In the genomic region with DNA sequence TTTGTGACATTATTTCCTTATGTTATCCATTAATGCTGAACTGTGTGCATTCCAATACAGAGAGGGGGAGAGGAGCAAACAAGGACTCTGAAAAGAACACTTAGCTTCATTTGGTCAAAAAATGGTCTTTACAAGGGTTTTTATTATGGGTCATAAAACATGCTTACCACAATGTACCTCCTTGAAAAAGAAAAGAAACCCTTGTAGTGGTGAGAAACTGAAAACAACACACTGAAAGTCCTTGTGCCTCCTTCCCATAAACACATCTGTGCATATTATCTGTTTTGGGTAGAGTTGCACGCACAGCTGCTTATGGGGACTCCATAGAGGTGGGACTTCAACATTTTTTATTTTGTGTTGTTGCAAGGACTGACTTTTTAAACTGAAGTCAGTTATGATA, we compare ENCODE assay signal across 1 cellular context.
TF ChIP-seq lines count a peak whose summit lies in the region.

No MANE protein-coding gene starts in this region.

TF ChIP-seq in GM23338, 12 proteins besides CTCF, POLR2A, EP300 and RAD21 (continued from another document):
- TF ChIP-seq, protein P1, sequence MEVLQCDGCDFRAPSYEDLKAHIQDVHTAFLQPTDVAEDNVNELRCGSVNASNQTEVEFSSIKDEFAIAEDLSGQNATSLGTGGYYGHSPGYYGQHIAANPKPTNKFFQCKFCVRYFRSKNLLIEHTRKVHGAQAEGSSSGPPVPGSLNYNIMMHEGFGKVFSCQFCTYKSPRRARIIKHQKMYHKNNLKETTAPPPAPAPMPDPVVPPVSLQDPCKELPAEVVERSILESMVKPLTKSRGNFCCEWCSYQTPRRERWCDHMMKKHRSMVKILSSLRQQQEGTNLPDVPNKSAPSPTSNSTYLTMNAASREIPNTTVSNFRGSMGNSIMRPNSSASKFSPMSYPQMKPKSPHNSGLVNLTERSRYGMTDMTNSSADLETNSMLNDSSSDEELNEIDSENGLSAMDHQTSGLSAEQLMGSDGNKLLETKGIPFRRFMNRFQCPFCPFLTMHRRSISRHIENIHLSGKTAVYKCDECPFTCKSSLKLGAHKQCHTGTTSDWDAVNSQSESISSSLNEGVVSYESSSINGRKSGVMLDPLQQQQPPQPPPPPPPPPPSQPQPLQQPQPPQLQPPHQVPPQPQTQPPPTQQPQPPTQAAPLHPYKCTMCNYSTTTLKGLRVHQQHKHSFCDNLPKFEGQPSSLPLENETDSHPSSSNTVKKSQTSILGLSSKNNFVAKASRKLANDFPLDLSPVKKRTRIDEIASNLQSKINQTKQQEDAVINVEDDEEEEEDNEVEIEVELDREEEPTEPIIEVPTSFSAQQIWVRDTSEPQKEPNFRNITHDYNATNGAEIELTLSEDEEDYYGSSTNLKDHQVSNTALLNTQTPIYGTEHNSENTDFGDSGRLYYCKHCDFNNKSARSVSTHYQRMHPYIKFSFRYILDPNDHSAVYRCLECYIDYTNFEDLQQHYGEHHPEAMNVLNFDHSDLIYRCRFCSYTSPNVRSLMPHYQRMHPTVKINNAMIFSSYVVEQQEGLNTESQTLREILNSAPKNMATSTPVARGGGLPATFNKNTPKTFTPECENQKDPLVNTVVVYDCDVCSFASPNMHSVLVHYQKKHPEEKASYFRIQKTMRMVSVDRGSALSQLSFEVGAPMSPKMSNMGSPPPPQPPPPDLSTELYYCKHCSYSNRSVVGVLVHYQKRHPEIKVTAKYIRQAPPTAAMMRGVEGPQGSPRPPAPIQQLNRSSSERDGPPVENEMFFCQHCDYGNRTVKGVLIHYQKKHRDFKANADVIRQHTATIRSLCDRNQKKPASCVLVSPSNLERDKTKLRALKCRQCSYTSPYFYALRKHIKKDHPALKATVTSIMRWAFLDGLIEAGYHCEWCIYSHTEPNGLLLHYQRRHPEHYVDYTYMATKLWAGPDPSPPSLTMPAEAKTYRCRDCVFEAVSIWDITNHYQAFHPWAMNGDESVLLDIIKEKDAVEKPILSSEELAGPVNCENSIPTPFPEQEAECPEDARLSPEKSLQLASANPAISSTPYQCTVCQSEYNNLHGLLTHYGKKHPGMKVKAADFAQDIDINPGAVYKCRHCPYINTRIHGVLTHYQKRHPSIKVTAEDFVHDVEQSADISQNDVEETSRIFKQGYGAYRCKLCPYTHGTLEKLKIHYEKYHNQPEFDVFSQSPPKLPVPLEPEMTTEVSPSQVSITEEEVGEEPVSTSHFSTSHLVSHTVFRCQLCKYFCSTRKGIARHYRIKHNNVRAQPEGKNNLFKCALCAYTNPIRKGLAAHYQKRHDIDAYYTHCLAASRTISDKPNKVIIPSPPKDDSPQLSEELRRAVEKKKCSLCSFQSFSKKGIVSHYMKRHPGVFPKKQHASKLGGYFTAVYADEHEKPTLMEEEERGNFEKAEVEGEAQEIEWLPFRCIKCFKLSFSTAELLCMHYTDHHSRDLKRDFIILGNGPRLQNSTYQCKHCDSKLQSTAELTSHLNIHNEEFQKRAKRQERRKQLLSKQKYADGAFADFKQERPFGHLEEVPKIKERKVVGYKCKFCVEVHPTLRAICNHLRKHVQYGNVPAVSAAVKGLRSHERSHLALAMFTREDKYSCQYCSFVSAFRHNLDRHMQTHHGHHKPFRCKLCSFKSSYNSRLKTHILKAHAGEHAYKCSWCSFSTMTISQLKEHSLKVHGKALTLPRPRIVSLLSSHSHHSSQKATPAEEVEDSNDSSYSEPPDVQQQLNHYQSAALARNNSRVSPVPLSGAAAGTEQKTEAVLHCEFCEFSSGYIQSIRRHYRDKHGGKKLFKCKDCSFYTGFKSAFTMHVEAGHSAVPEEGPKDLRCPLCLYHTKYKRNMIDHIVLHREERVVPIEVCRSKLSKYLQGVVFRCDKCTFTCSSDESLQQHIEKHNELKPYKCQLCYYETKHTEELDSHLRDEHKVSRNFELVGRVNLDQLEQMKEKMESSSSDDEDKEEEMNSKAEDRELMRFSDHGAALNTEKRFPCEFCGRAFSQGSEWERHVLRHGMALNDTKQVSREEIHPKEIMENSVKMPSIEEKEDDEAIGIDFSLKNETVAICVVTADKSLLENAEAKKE (CRISPR knock-in tag; IDR thresholded peaks at IDR 0.05) = no peak
- TF ChIP-seq, protein P2, sequence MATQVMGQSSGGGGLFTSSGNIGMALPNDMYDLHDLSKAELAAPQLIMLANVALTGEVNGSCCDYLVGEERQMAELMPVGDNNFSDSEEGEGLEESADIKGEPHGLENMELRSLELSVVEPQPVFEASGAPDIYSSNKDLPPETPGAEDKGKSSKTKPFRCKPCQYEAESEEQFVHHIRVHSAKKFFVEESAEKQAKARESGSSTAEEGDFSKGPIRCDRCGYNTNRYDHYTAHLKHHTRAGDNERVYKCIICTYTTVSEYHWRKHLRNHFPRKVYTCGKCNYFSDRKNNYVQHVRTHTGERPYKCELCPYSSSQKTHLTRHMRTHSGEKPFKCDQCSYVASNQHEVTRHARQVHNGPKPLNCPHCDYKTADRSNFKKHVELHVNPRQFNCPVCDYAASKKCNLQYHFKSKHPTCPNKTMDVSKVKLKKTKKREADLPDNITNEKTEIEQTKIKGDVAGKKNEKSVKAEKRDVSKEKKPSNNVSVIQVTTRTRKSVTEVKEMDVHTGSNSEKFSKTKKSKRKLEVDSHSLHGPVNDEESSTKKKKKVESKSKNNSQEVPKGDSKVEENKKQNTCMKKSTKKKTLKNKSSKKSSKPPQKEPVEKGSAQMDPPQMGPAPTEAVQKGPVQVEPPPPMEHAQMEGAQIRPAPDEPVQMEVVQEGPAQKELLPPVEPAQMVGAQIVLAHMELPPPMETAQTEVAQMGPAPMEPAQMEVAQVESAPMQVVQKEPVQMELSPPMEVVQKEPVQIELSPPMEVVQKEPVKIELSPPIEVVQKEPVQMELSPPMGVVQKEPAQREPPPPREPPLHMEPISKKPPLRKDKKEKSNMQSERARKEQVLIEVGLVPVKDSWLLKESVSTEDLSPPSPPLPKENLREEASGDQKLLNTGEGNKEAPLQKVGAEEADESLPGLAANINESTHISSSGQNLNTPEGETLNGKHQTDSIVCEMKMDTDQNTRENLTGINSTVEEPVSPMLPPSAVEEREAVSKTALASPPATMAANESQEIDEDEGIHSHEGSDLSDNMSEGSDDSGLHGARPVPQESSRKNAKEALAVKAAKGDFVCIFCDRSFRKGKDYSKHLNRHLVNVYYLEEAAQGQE (IDR thresholded peaks at IDR 0.05; ENCODE audit: unreplicated experiment) = no peak
